1 cellular context compared by ENCODE assay signal in genomic region chr5:76696254-76696653, GRCh38.
TF ChIP-seq lines count a peak whose summit lies in the region.

No MANE protein-coding gene starts in this region.

TF ChIP-seq in K562, 482 proteins besides CTCF, POLR2A, EP300 and RAD21 (continued from another document):
- TF ChIP-seq ZNF407 (IDR thresholded peaks at IDR 0.05; ENCODE audit: low read depth) = no peak
- no peak for TF ChIP-seq ZNF165 (CRISPR knock-in tag; IDR thresholded peaks at IDR 0.05; ENCODE audit: borderline replicate concordance)
- no peak for TF ChIP-seq NR2F6 (CRISPR knock-in tag; IDR thresholded peaks at IDR 0.05)
- no peak for TF ChIP-seq HNRNPUL1 (IDR thresholded peaks at IDR 0.05; ENCODE audit: low read length)
- no peak for TF ChIP-seq ZZZ3 (IDR thresholded peaks at IDR 0.05)
- TF ChIP-seq ZNF174 (CRISPR knock-in tag; IDR thresholded peaks at IDR 0.05) = no peak
- TF ChIP-seq ZNF134 (CRISPR knock-in tag; conservative IDR thresholded peaks at IDR 0.05) = no peak
- TF ChIP-seq RUNX1 (IDR thresholded peaks at IDR 0.05; ENCODE audit: low read depth) = no peak
- TF ChIP-seq NFE2 (IDR thresholded peaks at IDR 0.05; ENCODE audit: low read depth) = no peak
- TF ChIP-seq, protein P1, sequence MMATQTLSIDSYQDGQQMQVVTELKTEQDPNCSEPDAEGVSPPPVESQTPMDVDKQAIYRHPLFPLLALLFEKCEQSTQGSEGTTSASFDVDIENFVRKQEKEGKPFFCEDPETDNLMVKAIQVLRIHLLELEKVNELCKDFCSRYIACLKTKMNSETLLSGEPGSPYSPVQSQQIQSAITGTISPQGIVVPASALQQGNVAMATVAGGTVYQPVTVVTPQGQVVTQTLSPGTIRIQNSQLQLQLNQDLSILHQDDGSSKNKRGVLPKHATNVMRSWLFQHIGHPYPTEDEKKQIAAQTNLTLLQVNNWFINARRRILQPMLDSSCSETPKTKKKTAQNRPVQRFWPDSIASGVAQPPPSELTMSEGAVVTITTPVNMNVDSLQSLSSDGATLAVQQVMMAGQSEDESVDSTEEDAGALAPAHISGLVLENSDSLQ (IDR thresholded peaks at IDR 0.05) = no peak
- no peak for TF ChIP-seq ZNF707 (CRISPR knock-in tag; conservative IDR thresholded peaks at IDR 0.05)
- 0 out of 2 replicates have a peak, but pooled peaks have one; percentile 17 for TF ChIP-seq GABPA (tag; conservative IDR thresholded peaks at IDR 0.05; ENCODE audit: low read depth)
- TF ChIP-seq, protein P2, sequence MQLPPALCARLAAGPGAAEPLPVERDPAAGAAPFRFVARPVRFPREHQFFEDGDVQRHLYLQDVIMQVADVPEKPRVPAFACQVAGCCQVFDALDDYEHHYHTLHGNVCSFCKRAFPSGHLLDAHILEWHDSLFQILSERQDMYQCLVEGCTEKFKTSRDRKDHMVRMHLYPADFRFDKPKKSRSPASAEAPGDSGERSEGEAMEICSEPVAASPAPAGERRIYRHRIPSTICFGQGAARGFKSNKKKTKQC (CRISPR knock-in tag; IDR thresholded peaks at IDR 0.05) = no peak
- TF ChIP-seq XRCC3 (IDR thresholded peaks at IDR 0.05) = no peak
- TF ChIP-seq, protein P3, sequence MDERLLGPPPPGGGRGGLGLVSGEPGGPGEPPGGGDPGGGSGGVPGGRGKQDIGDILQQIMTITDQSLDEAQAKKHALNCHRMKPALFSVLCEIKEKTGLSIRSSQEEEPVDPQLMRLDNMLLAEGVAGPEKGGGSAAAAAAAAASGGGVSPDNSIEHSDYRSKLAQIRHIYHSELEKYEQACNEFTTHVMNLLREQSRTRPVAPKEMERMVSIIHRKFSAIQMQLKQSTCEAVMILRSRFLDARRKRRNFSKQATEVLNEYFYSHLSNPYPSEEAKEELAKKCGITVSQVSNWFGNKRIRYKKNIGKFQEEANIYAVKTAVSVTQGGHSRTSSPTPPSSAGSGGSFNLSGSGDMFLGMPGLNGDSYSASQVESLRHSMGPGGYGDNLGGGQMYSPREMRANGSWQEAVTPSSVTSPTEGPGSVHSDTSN (CRISPR knock-in tag; IDR thresholded peaks at IDR 0.05; ENCODE audit: low read depth) = no peak
- TF ChIP-seq, protein P3 (tag; conservative IDR thresholded peaks at IDR 0.05; ENCODE audit: low read depth) = no peak
- TF ChIP-seq POLR3G (IDR thresholded peaks at IDR 0.05; ENCODE audit: extremely low read depth, insufficient read length, insufficient replicate concordance) = no peak
- peak; percentile 48 for TF ChIP-seq TCF3 (CRISPR knock-in tag; IDR thresholded peaks at IDR 0.05)
- TF ChIP-seq ETV1 (tag; conservative IDR thresholded peaks at IDR 0.05; ENCODE audit: low read depth) = peak; percentile 71
- no peak for TF ChIP-seq ZBTB12 (CRISPR knock-in tag; IDR thresholded peaks at IDR 0.05)
